21 cellular contexts compared by ENCODE assay signal in genomic region chr10:127035827-127036226, GRCh38.
"Had no signal": no experiment of that assay in that cellular context is flagged by ENCODE, and none has a peak within 500 bp of the region (broad histone marks: within the 10 kb centered on the region; RNA-seq: fewer than 3 reads in every experiment).

No MANE protein-coding gene starts in this region.

- H3K4me3 ChIP-seq: SJSA1, SK-N-MC had no signal

- FAIRE-seq: HTR-8/SVneo, RCC 7860 had no signal

- DNase-seq: KBM-7, MV-4-11, NCI-H1048, NCI-H1105, NCI-H1417, NCI-H1436 treated with DMSO at 0.1 percent for 48 hours, NCI-H1694, NCI-H187 treated with DMSO at 0.1 percent for 48 hours, NCI-H2029 treated with DMSO at 0.1 percent for 48 hours, NCI-H2171 treated with DMSO at 0.1 percent for 48 hours, NCI-H524, NCI-H526 treated with DMSO at 0.1 percent for 48 hours, NCI-H748 treated with DMSO at 0.1 percent for 48 hours, Right ventricle myocardium superior, RPMI8226, SIG-M5 had no signal

- H3K27ac ChIP-seq: HL-60, SJSA1, SK-N-MC had no signal

- H3K27me3 ChIP-seq: SJSA1 had no signal

- H3K9me3 ChIP-seq: SJSA1 had no signal

- H3K4me1 ChIP-seq: SJSA1 had no signal
